Comparison of ENCODE assay signal across 10 cellular contexts in the genomic region with DNA sequence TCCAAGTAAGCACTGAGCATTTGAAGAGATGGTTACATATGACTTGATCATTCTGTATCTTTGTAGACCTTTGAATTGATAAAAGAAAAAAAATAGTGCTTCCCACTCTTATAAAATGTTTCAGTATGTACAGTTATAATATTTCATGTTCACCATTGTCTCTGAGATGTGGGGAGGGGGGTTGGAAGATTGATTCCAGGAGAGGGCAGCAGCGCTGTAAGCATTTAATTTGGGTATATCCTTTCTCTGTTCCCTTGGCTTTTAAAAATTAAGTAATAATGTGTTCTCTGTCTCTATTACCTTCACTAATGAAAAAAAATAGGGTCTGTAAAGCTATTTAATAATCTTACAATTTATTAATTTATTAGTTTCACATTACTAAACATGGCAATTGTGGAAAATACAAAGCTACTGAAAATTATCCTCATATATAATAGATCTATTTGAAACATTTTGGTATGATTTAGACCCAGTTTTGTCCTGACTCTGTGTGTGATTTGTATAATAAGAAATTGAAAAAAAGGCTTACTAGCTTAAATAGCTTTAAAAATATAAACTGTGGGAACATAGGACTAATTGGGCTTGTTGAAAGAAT.
DNase-seq lines count a peak whose midpoint lies in the region; ATAC-seq, FAIRE-seq and TF ChIP-seq lines count a peak whose summit lies in the region.
"Had no signal": no experiment of that assay in that cellular context is flagged by ENCODE, and none has a peak within 500 bp of the region (broad histone marks: within the 10 kb centered on the region; RNA-seq: fewer than 3 reads in every experiment).

No MANE protein-coding gene starts in this region.

- H3K36me3 ChIP-seq in BE2C (no peaks in the 10 kb centered on the region), PC-9 (ENCODE audit: low read depth) (no peaks in the 10 kb centered on the region)

- peaks cover 11% of the 10 kb centered on the region for H3K4me1 ChIP-seq in BE2C
- peaks cover 15% of the 10 kb centered on the region for H3K4me1 ChIP-seq in H9 (ENCODE audit: insufficient read depth, low read length)
- peaks cover 42% of the 10 kb centered on the region for H3K4me1 ChIP-seq in PC-9 (replicated peaks; ENCODE audit: insufficient read depth)

- H3F3A ChIP-seq in PC-9 (ENCODE audit: insufficient read depth, low read depth), result peaks cover 29% of the 10 kb centered on the region

- intact Hi-C loops in PC-9 (cut with micrococcal nuclease; ENCODE audit: unreplicated experiment), result loop anchor here (2.0 to 5.0 kb wide), 3 partner anchors 313 to 1951 kb away; a partner anchor contains a TSS

- no peak overlapping the region for H2AK5ac ChIP-seq in H9 (ENCODE audit: insufficient read length, low read length)

- BruUV-seq in PC-9 (replicated peaks; lab: Mats Ljungman, UMichigan), result no TSS peak

- H3K4me3 Mint-ChIP-seq in H9, result no peak overlapping the region

- no peak overlapping the region for H3K14ac ChIP-seq in H9 (ENCODE audit: insufficient read depth, low read length)

- H2BK20ac ChIP-seq in H9 (ENCODE audit: low read depth, low read length, poor library complexity, severe bottlenecking), result no peak overlapping the region

- H2BK12ac ChIP-seq in H9 (ENCODE audit: insufficient read length, low read depth, low read length), result no peak overlapping the region

- H3K36me3 Mint-ChIP-seq in H9 (ENCODE audit: insufficient read depth in 1 of 3, low read depth in 3 of 3), result no peaks in the 10 kb centered on the region

- H3K4me3 ChIP-seq in BE2C (ENCODE audit: low read depth, low read length) (no peak overlapping the region), PC-9 (no peak overlapping the region)

- H3K9me2 ChIP-seq in PC-9 (ENCODE audit: insufficient read depth), result no peaks in the 10 kb centered on the region

- no peak overlapping the region for H4K8ac ChIP-seq in H9 (replicated peaks; ENCODE audit: insufficient read length, low read depth, low read length)

- H3K9me3 ChIP-seq in BE2C (no peaks in the 10 kb centered on the region), H9 (ENCODE audit: control insufficient read depth, low read depth, low read length) (no peaks in the 10 kb centered on the region), PC-9 (ENCODE audit: insufficient read depth, low read depth) (no peaks in the 10 kb centered on the region)

- no peak overlapping the region for H3K23ac ChIP-seq in H9 (ENCODE audit: insufficient read length, low read depth, low read length)

- H3K4me1 Mint-ChIP-seq in H9, result peaks cover 61 to 63% of the 10 kb centered on the region in 2 experiments

- no peaks in the 10 kb centered on the region for H3K23me2 ChIP-seq in H9 (ENCODE audit: insufficient read length, low read depth, low read length, poor library complexity, severe bottlenecking)

- no peaks in the 10 kb centered on the region for H3K9me3 Mint-ChIP-seq in H9

- H2AFZ ChIP-seq in H9 (ENCODE audit: low read length) (no peak overlapping the region), PC-9 (no peak overlapping the region)

- peak; percentile 67 for TF ChIP-seq CTCF in BE2C (IDR thresholded peaks at IDR 0.05; ENCODE audit: low read depth, low read length)
- TF ChIP-seq CTCF in H9 (conservative IDR thresholded peaks at IDR 0.05), result peak; percentile 55
- TF ChIP-seq CTCF in PC-9 (conservative IDR thresholded peaks at IDR 0.05), result peak; percentile 50

- H3K56ac ChIP-seq in H9 (ENCODE audit: insufficient read length, low read depth, low read length), result no peak overlapping the region

- no peaks in the 10 kb centered on the region for H3K79me1 ChIP-seq in H9 (ENCODE audit: insufficient read depth, low read depth, low read length, poor library complexity, severe bottlenecking)

- no peak overlapping the region for H3K9ac ChIP-seq in H9 (ENCODE audit: extremely low read depth, insufficient read length, low read length)

- no peak overlapping the region for H4K5ac ChIP-seq in H9 (ENCODE audit: insufficient read length, low read depth, low read length)

- no peak overlapping the region for H3K27ac ChIP-seq in H9 (ENCODE audit: insufficient read length, low read depth, low read length)
- H3K27ac ChIP-seq in PC-9, result peak overlapping the region; percentile 90

- no peak overlapping the region for H2BK15ac ChIP-seq in H9 (ENCODE audit: low read depth, low read length)

- no peak overlapping the region for H4K91ac ChIP-seq in H9 (ENCODE audit: insufficient read length, low read depth, low read length)

- POLR2A ChIA-PET in PC-9 (lab: Charles Lee; ENCODE audit: unreplicated experiment), result no interaction called here

- H3K79me2 ChIP-seq in H9 (ENCODE audit: insufficient read depth, low read length) (no peaks in the 10 kb centered on the region), PC-9 (ENCODE audit: low read depth) (no peaks in the 10 kb centered on the region)

- H3T11ph ChIP-seq in H9 (ENCODE audit: low read length), result no peak overlapping the region

- no peak for ATAC-seq in HG03175 (IDR thresholded peaks at IDR 0.05; ENCODE audit: unreplicated experiment)
- ATAC-seq in GM18519 (IDR thresholded peaks at IDR 0.05; ENCODE audit: low FRiP score, unreplicated experiment), result no peak

- no peaks in the 10 kb centered on the region for H3K27me3 Mint-ChIP-seq in H9 (ENCODE audit: low read depth)

- no peak overlapping the region for H2BK5ac ChIP-seq in H9 (ENCODE audit: insufficient read length, low read length)

- H3K27ac Mint-ChIP-seq in H9, result peak overlapping the region in 1 of 3 experiments; percentile 85; a peak in 2 of 7 replicates

- H3K27me3 ChIP-seq in BE2C (no peaks in the 10 kb centered on the region), H9 (ENCODE audit: insufficient read depth, low read length) (no peaks in the 10 kb centered on the region), PC-9 (ENCODE audit: insufficient read depth, low read depth) (no peaks in the 10 kb centered on the region)

- TF ChIP-seq POLR2A in GM12892 (IDR thresholded peaks at IDR 0.05; ENCODE audit: low read depth, low read length), result no peak

- H3K18ac ChIP-seq in H9 (ENCODE audit: insufficient read length, low read depth, low read length), result no peak overlapping the region

- no CpG with 5 or more reads among the region's 1 CpG for WGBS in H9 (ENCODE audit: extremely low coverage, insufficient read length, low lambda C conversion rate)

- no peak overlapping the region for H3K4ac ChIP-seq in H9 (ENCODE audit: low read depth, low read length)

- H2BK120ac ChIP-seq in H9 (ENCODE audit: low read depth, low read length, poor library complexity, severe bottlenecking), result no peak overlapping the region

- no peak overlapping the region for H3K4me2 ChIP-seq in H9 (ENCODE audit: insufficient read depth, insufficient read length, low read length)
- peak overlapping the region; percentile 58 for H3K4me2 ChIP-seq in PC-9

- no peak for FAIRE-seq in GM12892 (lab: Jason Lieb, UNC)
- FAIRE-seq: colon had no signal

- no peaks in the 10 kb centered on the region for H4K20me1 ChIP-seq in H9 (ENCODE audit: control insufficient read depth, insufficient read depth, insufficient read length)
- 0 out of 2 replicates have a peak, but pooled peaks cover 4% of the 10 kb centered on the region for H4K20me1 ChIP-seq in PC-9 (ENCODE audit: insufficient read depth)

- CTCF ChIA-PET in PC-9 (lab: Charles Lee), result interaction anchor here (0.7 kb wide), 1 partner anchor 713 kb away, joined by 4 read pairs; no protein-coding TSS in a partner anchor

- DNase-seq in BE2C (peak; percentile 46), H9 (no peak), PC-9 (peak in 1 of 2 experiments; percentile 24), foreskin melanocyte (peak; percentile 27), GM12892 (ENCODE audit: insufficient read length) (no peak), GOT3 (lab: John Stamatoyannopoulos, UW) (no peak)
- DNase-seq: stimulated activated CD4-positive, alpha-beta T cell treated with anti-CD3 and anti-CD28 coated beads, Interleukin-15, amount 100 ng/mL, for 24 hours had no signal

Comparison
In these comparisons a context has a peak if more than half of its experiments do, and no peak if none do; other contexts are left out.
1. DNase-seq: peak in BE2C (single experiment) and foreskin melanocyte (single experiment); none in H9 (single experiment), GM12892 (single experiment) and GOT3 (single experiment).
2. Peak in every context shown above with its lines, with median percentiles within 50 percentile points of each other: CTCF ChIP-seq.